9 cellular contexts compared by ENCODE assay signal in the genomic region with DNA sequence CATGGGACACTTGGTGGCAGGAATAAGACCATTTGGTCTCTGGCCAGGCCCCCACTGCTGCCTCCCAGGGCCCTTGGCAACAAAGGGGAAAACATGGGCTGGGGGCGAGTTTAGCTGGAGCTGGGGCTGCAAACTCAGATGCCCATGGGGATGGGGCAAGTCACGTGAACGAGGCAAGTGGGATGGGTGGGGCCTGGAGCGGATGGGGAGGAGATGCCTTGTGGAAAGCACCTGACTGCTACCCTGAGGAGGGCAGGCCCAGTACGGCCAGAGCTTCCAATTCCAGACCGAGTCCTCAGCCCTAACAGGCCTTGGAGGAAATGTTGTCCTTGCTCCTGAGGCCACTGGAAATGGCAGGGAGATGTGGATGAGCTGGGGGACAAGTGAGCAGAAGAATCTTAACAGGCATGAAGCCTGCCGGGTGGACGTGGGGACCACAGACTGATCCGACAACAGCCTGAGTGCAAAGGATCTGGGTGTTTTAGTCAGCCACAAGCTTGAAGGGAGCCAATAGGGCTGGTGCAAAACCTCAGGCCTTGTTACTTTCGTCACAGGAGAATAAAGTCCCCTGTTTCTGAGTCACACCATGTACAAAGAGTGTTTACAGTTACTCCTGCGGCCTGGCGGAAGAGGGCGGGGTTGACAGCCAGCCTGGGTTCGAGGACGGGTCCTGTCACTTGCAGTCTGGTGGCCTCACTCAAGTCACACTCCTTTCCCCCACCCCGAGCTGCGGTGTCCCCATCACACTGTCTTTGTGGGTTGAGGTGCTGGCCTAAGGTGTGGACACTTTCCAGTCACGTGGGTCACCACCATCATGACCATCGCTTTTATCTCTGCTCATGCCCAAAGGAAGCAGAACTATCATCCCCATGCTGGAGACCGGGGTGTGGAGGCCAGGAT. TPM values are rescaled to one million over a fixed set of nuclear protein-coding genes. Genes with fewer than 3 reads are reported as not detected.
DNase-seq lines count a peak whose midpoint lies in the region; ATAC-seq, FAIRE-seq and TF ChIP-seq lines count a peak whose summit lies in the region.
"Had no signal": no experiment of that assay in that cellular context is flagged by ENCODE, and none has a peak within 500 bp of the region (broad histone marks: within the 10 kb centered on the region; RNA-seq: fewer than 3 reads in every experiment).

No MANE protein-coding gene starts in this region.

- H3K27ac ChIP-seq in Panc1 (ENCODE audit: low read length) (no peak overlapping the region), kidney (ENCODE audit: low read depth in 2 of 2, low read length in 2 of 2) (no peak overlapping the region)

- no peak for DNase-seq in Panc1 (ENCODE audit: low read depth, low spot score)
- DNase-seq in activated T-cell treated with anti-CD3 and anti-CD28 coated beads, Interleukin-2, amount 50 U/mL, for 4 hours, result peak; percentile 64
- peak; percentile 80 for DNase-seq in kidney
- no peak for DNase-seq in urothelium cell line (ENCODE audit: low spot score)
- DNase-seq in medulla oblongata (ENCODE audit: extremely low spot score), result no peak

- BruUV-seq in Panc1 (replicated peaks; lab: Mats Ljungman, UMichigan), result no TSS peak

- ATAC-seq in Panc1 (0 out of 2 replicates have a peak, but pooled peaks have one; percentile 30), GM21529 (IDR thresholded peaks at IDR 0.05; ENCODE audit: unreplicated experiment) (no peak), HG03196 (IDR thresholded peaks at IDR 0.05; ENCODE audit: unreplicated experiment) (no peak)
- ATAC-seq in activated T-cell treated with anti-CD3 and anti-CD28 coated beads, Interleukin-2, amount 50 U/mL, for 4 hours, result peak; percentile 87 to 89
- ATAC-seq: HCT116 had no signal

- POLR2A ChIA-PET in Panc1 (lab: Charles Lee), result no interaction called here

- no peaks in the 10 kb centered on the region for H3K27me3 ChIP-seq in Panc1 (ENCODE audit: control insufficient read depth, insufficient read depth, low read length)

- FAIRE-seq in kidney (lab: Jason Lieb, UNC) (no peak), urothelium cell line (lab: Jason Lieb, UNC) (no peak)

- no peaks in the 10 kb centered on the region for H3K36me3 ChIP-seq in Panc1 (ENCODE audit: control insufficient read depth, insufficient read depth, low read length)
- H3K36me3 ChIP-seq in kidney (ENCODE audit: control insufficient read depth in 1 of 2, insufficient read depth in 2 of 2, low read length in 2 of 2), result no peaks in the 10 kb centered on the region

- CTCF ChIA-PET in Panc1 (lab: Charles Lee), result no interaction called here

- H3K4me3 Mint-ChIP-seq in activated T-cell treated with anti-CD3 and anti-CD28 coated beads, Interleukin-2, amount 50 U/mL, for 4 hours, result peak overlapping the region; percentile 59
- peak overlapping the region; percentile 59 for H3K4me3 Mint-ChIP-seq in stimulated activated naive CD8-positive, alpha-beta T cell treated with anti-CD3 and anti-CD28 coated beads, Interleukin-15, Interleukin-2, amounts not matched to agents 100 ng/mL and 50 ng/mL, for 24 hours

- no peaks in the 10 kb centered on the region for H3K9me3 Mint-ChIP-seq in activated T-cell treated with anti-CD3 and anti-CD28 coated beads, Interleukin-2, amount 50 U/mL, for 4 hours
- no peaks in the 10 kb centered on the region for H3K9me3 Mint-ChIP-seq in stimulated activated naive CD8-positive, alpha-beta T cell treated with anti-CD3 and anti-CD28 coated beads, Interleukin-15, Interleukin-2, amounts not matched to agents 100 ng/mL and 50 ng/mL, for 24 hours

- H3K27me3 Mint-ChIP-seq in activated T-cell treated with anti-CD3 and anti-CD28 coated beads, Interleukin-2, amount 50 U/mL, for 4 hours (ENCODE audit: low read depth), result no peaks in the 10 kb centered on the region
- no peaks in the 10 kb centered on the region for H3K27me3 Mint-ChIP-seq in stimulated activated naive CD8-positive, alpha-beta T cell treated with anti-CD3 and anti-CD28 coated beads, Interleukin-15, Interleukin-2, amounts not matched to agents 100 ng/mL and 50 ng/mL, for 24 hours

- no peak overlapping the region for H3K9ac ChIP-seq in kidney (ENCODE audit: low read length in 2 of 2)

- H3K9me3 ChIP-seq in Panc1 (ENCODE audit: control insufficient read depth, insufficient read depth, low read depth, low read length) (no peaks in the 10 kb centered on the region), kidney (ENCODE audit: control insufficient read depth in 1 of 2, low read length in 2 of 2) (no peaks in the 10 kb centered on the region)

- in situ Hi-C loops in Panc1 (cut with HindIII; ENCODE audit: low pct_unique_long_range_greater_than_20kb, low sequenced_read_pairs), result no loop called here

- H3K27ac Mint-ChIP-seq in stimulated activated naive CD8-positive, alpha-beta T cell treated with anti-CD3 and anti-CD28 coated beads, Interleukin-15, Interleukin-2, amounts not matched to agents 100 ng/mL and 50 ng/mL, for 24 hours, result peak overlapping the region; percentile 95

- H3K36me3 Mint-ChIP-seq in activated T-cell treated with anti-CD3 and anti-CD28 coated beads, Interleukin-2, amount 50 U/mL, for 4 hours (ENCODE audit: insufficient read depth), result peaks cover 47% of the 10 kb centered on the region
- H3K36me3 Mint-ChIP-seq in stimulated activated naive CD8-positive, alpha-beta T cell treated with anti-CD3 and anti-CD28 coated beads, Interleukin-15, Interleukin-2, amounts not matched to agents 100 ng/mL and 50 ng/mL, for 24 hours (ENCODE audit: low read depth), result peaks cover 76% of the 10 kb centered on the region

- H3K4me1 ChIP-seq in Panc1 (ENCODE audit: control insufficient read depth, insufficient read depth, low read length) (no peaks in the 10 kb centered on the region), kidney (ENCODE audit: control insufficient read depth in 1 of 2, insufficient read depth in 1 of 2, low read depth in 1 of 2, low read length in 2 of 2) (peaks cover 4 to 6% of the 10 kb centered on the region in 2 donors)

- TF ChIP-seq CTCF in Panc1 (IDR thresholded peaks at IDR 0.05) (no peak), kidney (IDR thresholded peaks at IDR 0.05; ENCODE audit: borderline replicate concordance, extremely low read depth, insufficient read depth) (no peak)

- intact Hi-C loops in Panc1 (cut with micrococcal nuclease; ENCODE audit: unreplicated experiment) (no loop called here), kidney (cut with DNase I) (no loop called here)

- H3K4me3 ChIP-seq in Panc1 (ENCODE audit: low read depth in 2 of 2, low read length in 2 of 2) (no peak overlapping the region), kidney (ENCODE audit: low read length in 2 of 2) (no peak overlapping the region)

- peaks cover 70% of the 10 kb centered on the region for H3K4me1 Mint-ChIP-seq in activated T-cell treated with anti-CD3 and anti-CD28 coated beads, Interleukin-2, amount 50 U/mL, for 4 hours (ENCODE audit: low read depth)
- H3K4me1 Mint-ChIP-seq in stimulated activated naive CD8-positive, alpha-beta T cell treated with anti-CD3 and anti-CD28 coated beads, Interleukin-15, Interleukin-2, amounts not matched to agents 100 ng/mL and 50 ng/mL, for 24 hours (ENCODE audit: low read depth), result peaks cover 84% of the 10 kb centered on the region

RNA-seq across cellular contexts. Expression of a gene that starts 19.1 kb away (rescaled TPM):
- 0.10 TPM for total RNA-seq in Panc1 (2021; ENCODE audit: unreplicated experiment)
- 0.06 TPM for polyA plus RNA-seq in Panc1 (2012; ENCODE audit: insufficient read length)
- total RNA-seq in activated T-cell treated with anti-CD3 and anti-CD28 coated beads, Interleukin-2, amount 50 U/mL, for 4 hours, result 100 to 1,000 TPM; 236 to 264 (median 258) TPM
- total RNA-seq in kidney, result 7.9 TPM
- 0.47 TPM for polyA plus RNA-seq in kidney (ENCODE audit: insufficient read depth, low read depth, low replicate concordance)

Comparison
In these comparisons a context has a peak if more than half of its experiments do, and no peak if none do; other contexts are left out.
1. ATAC-seq: peak in Panc1 (single experiment) and activated T-cell treated with anti-CD3 and anti-CD28 coated beads, Interleukin-2, amount 50 U/mL, for 4 hours (2 of 2); none in GM21529 (single experiment) and HG03196 (single experiment).
2. DNase-seq: peak in activated T-cell treated with anti-CD3 and anti-CD28 coated beads, Interleukin-2, amount 50 U/mL, for 4 hours (single experiment) and kidney (single experiment); none in Panc1 (single experiment), urothelium cell line (single experiment) and medulla oblongata (single experiment).
3. RNA of a gene that starts 19.1 kb away (total RNA-seq): 236 to 264 TPM in activated T-cell treated with anti-CD3 and anti-CD28 coated beads, Interleukin-2, amount 50 U/mL, for 4 hours; 7.9 TPM in kidney (single experiment) and 0.10 TPM in Panc1 (single experiment); every median in the first group is over 10 times any median in the second.